Comparison of ENCODE assay signal across 26 cellular contexts in the genomic region with DNA sequence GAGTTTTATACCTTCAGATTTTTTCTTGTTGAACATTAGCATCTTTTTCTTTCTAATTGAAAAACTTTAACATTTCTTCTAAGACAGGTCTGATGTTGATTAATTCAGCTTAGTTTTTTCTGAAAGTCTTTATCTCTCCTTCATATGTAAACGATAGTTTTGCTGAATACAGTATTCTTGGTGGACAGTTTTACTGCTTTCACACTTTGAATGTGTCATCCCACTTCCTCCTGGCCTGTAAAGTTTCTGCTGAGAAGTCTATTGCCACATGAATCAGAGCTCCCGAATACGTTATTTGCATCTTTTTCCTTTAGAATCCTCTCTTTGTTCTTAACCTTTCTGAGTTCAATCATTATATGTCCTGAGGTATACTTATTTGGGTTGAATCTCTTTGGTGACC.
"Had no signal": no experiment of that assay in that cellular context is flagged by ENCODE, and none has a peak within 500 bp of the region (broad histone marks: within the 10 kb centered on the region; RNA-seq: fewer than 3 reads in every experiment).

No MANE protein-coding gene starts in this region.

- H3K4me2 ChIP-seq: KMS-11, PC-9 had no signal

- DNase-seq: Kasumi-1; MV-4-11; NCI-H1048; NCI-H1105; NCI-H1417; NCI-H1436 treated with DMSO at 0.1 percent for 48 hours; NCI-H1694; NCI-H1930; NCI-H2081; NCI-H2171; NCI-H226; NCI-H446; NCI-H510A; NCI-H524 treated with DMSO at 0.1 percent for 48 hours; NCI-H69; NCI-H774; NK-92 treated with Interleukin-12 subunit alpha and Interleukin-12 subunit beta, amount 100 ng/mL, for 24 hours; PC-9; Peyer's patch; Right ventricle myocardium superior; RPMI8226; SIG-M5 had no signal

- H3K36me3 ChIP-seq: Peyer's patch, SJSA1 had no signal

- ATAC-seq: K562 had no signal

- H3K9ac ChIP-seq: KMS-11 had no signal

- H3K27me3 ChIP-seq: Peyer's patch, SJSA1 had no signal

- H3K4me1 ChIP-seq: Peyer's patch, SJSA1 had no signal

- H3K9me3 ChIP-seq: SJSA1 had no signal

- H3K4me3 ChIP-seq: K562, PC-9, Peyer's patch, SJSA1, SK-N-MC had no signal

- H3K27ac ChIP-seq: KMS-11, PC-9, Peyer's patch, SJSA1, SK-N-MC had no signal
